In the genomic region with DNA sequence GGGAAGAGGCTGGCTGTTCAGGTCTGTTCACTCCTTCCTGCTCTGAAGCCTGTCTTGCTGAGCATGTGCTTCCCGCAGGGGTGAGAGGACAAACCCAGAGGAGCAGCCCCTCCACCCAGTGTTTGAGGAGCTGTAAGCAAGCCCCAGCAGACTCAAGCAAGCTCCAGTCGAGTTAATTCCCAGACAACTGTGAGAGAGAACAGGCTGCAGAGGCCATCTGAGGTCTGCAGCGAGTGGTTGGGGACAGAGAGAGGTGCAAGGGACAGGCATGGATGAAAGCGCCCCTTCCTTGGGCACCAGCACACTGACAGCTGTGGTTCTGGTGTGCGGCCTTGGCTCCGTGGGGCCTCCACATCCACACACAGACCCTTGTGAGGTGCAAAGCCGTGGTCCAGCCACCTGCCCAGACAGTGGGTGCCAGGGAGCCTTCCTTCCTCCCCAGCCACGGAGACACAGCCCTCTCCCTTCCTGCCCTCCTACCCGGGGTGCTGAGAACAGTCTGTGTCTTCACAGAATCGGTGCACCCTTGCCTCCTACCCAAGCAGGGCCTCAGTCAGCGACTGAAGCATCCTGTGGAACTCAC, we compare ENCODE assay signal across 15 cellular contexts. TPM values are rescaled to one million over a fixed set of nuclear protein-coding genes. Genes with fewer than 3 reads are reported as not detected.
A peak's percentile ranks its signal among the peaks of the same experiment; 100 is the strongest.
DNase-seq lines count a peak whose midpoint lies in the region; ATAC-seq and TF ChIP-seq lines count a peak whose summit lies in the region.
"Had no signal": no experiment of that assay in that cellular context is flagged by ENCODE, and none has a peak within 500 bp of the region (broad histone marks: within the 10 kb centered on the region; RNA-seq: fewer than 3 reads in every experiment).

No MANE protein-coding gene starts in this region.

- peak overlapping the region; percentile 70 for H3K27ac Mint-ChIP-seq in activated CD4-positive, alpha-beta T cell treated with anti-CD3 and anti-CD28 coated beads for 36 hours
- peak overlapping the region; percentile 76 for H3K27ac Mint-ChIP-seq in T-helper 2 cell treated with Interferon-gamma antibody and Interleukin-4, amounts not matched to agents 5 μg/mL and 100 μg/mL, for 36 hours
- no peak overlapping the region for H3K27ac Mint-ChIP-seq in chondrocyte (ENCODE audit: unreplicated experiment)

- no peaks in the 10 kb centered on the region for H3K27me3 Mint-ChIP-seq in activated CD4-positive, alpha-beta T cell treated with anti-CD3 and anti-CD28 coated beads for 36 hours
- no peaks in the 10 kb centered on the region for H3K27me3 Mint-ChIP-seq in T-helper 2 cell treated with Interferon-gamma antibody and Interleukin-4, amounts not matched to agents 5 μg/mL and 100 μg/mL, for 36 hours (ENCODE audit: low read depth)
- peaks cover 36% of the 10 kb centered on the region for H3K27me3 Mint-ChIP-seq in chondrocyte (ENCODE audit: low read depth)

- no peak overlapping the region for H3K4me3 Mint-ChIP-seq in activated CD4-positive, alpha-beta T cell treated with anti-CD3 and anti-CD28 coated beads for 36 hours
- H3K4me3 Mint-ChIP-seq in T-helper 2 cell treated with Interferon-gamma antibody and Interleukin-4, amounts not matched to agents 5 μg/mL and 100 μg/mL, for 36 hours = peak overlapping the region; percentile 34
- no peak overlapping the region for H3K4me3 Mint-ChIP-seq in chondrocyte (ENCODE audit: unreplicated experiment)

- no peaks in the 10 kb centered on the region for H3K9me3 Mint-ChIP-seq in activated CD4-positive, alpha-beta T cell treated with anti-CD3 and anti-CD28 coated beads for 36 hours (ENCODE audit: low read depth)
- no peaks in the 10 kb centered on the region for H3K9me3 Mint-ChIP-seq in T-helper 2 cell treated with Interferon-gamma antibody and Interleukin-4, amounts not matched to agents 5 μg/mL and 100 μg/mL, for 36 hours
- H3K9me3 Mint-ChIP-seq in chondrocyte (ENCODE audit: low read depth) = no peaks in the 10 kb centered on the region
- H3K9me3 Mint-ChIP-seq: CD8-positive, alpha-beta memory T cell had no signal

- CTCF ChIA-PET in activated CD4-positive, alpha-beta T cell treated with anti-CD3 and anti-CD28 coated beads for 36 hours (lab: Charles Lee) = interaction anchor here (0.6 to 6.6 kb wide), 4 partner anchors 11 to 323 kb away, joined by 3 to 62 read pairs (median 3); no protein-coding TSS in a partner anchor

- peak; percentile 42 for DNase-seq in activated CD4-positive, alpha-beta T cell treated with anti-CD3 and anti-CD28 coated beads for 36 hours
- no peak for DNase-seq in activated CD4-positive, alpha-beta T cell treated with anti-CD3 and anti-CD28 coated beads for 4 hours
- DNase-seq in T-helper 2 cell treated with Interferon-gamma antibody and Interleukin-4, amounts not matched to agents 5 μg/mL and 100 μg/mL, for 36 hours (ENCODE audit: low spot score) = no peak
- DNase-seq in chondrocyte (ENCODE audit: low spot score) = peak; percentile 73
- DNase-seq in stimulated activated CD8-positive, alpha-beta memory T cell treated with anti-CD3 and anti-CD28 coated beads, Interleukin-4, amount 100 ng/mL, for 48 hours = peak; percentile 31
- DNase-seq in CD1c-positive myeloid dendritic cell (ENCODE audit: extremely low spot score) = no peak
- DNase-seq: 8988T; CD8-positive, alpha-beta memory T cell; EL; NCI-H1930; NCI-H526; trophoblast cell had no signal

- POLR2A ChIA-PET in activated CD4-positive, alpha-beta T cell treated with anti-CD3 and anti-CD28 coated beads for 36 hours (lab: Charles Lee) = no interaction called here

- peaks cover 28% of the 10 kb centered on the region for H3K4me1 Mint-ChIP-seq in activated CD4-positive, alpha-beta T cell treated with anti-CD3 and anti-CD28 coated beads for 36 hours
- peaks cover 31% of the 10 kb centered on the region for H3K4me1 Mint-ChIP-seq in T-helper 2 cell treated with Interferon-gamma antibody and Interleukin-4, amounts not matched to agents 5 μg/mL and 100 μg/mL, for 36 hours (ENCODE audit: low read depth)
- peaks cover 7% of the 10 kb centered on the region for H3K4me1 Mint-ChIP-seq in chondrocyte (ENCODE audit: low read depth)

- ATAC-seq in activated CD4-positive, alpha-beta T cell treated with anti-CD3 and anti-CD28 coated beads for 36 hours = peak; percentile 66
- ATAC-seq in HG02970 (IDR thresholded peaks at IDR 0.05; ENCODE audit: low FRiP score, unreplicated experiment) = no peak
- no peak for ATAC-seq in HG02610 (IDR thresholded peaks at IDR 0.05; ENCODE audit: unreplicated experiment)
- ATAC-seq: left lobe of liver had no signal

- H3K36me3 Mint-ChIP-seq in activated CD4-positive, alpha-beta T cell treated with anti-CD3 and anti-CD28 coated beads for 36 hours (ENCODE audit: low read depth) = no peaks in the 10 kb centered on the region
- H3K36me3 Mint-ChIP-seq in T-helper 2 cell treated with Interferon-gamma antibody and Interleukin-4, amounts not matched to agents 5 μg/mL and 100 μg/mL, for 36 hours (ENCODE audit: low read depth) = no peaks in the 10 kb centered on the region
- H3K36me3 Mint-ChIP-seq in chondrocyte (ENCODE audit: low read depth) = no peaks in the 10 kb centered on the region
- H3K36me3 Mint-ChIP-seq: CD8-positive, alpha-beta memory T cell had no signal

- intact Hi-C loops in activated CD4-positive, alpha-beta T cell treated with anti-CD3 and anti-CD28 coated beads for 36 hours (cut with DNase I, micrococcal nuclease) = loop anchor here in 1 of 2 experiments (1.0 kb wide), 1 partner anchor 13 kb away; no protein-coding TSS in a partner anchor

- no peak for TF ChIP-seq CTCF in chondrocyte (IDR thresholded peaks at IDR 0.05)

RNA-seq across cellular contexts. Expression of a gene that starts 36.2 kb away (rescaled TPM):
- total RNA-seq in activated CD4-positive, alpha-beta T cell treated with anti-CD3 and anti-CD28 coated beads for 36 hours = 10 to 100 TPM; 35.4 to 43.3 TPM
- total RNA-seq in chondrocyte = not detected in 3 replicates

RNA-seq across cellular contexts. Expression of a gene that starts 59.9 kb away (rescaled TPM):
- 10 to 100 TPM; 90.7 to 97.1 TPM for total RNA-seq in activated CD4-positive, alpha-beta T cell treated with anti-CD3 and anti-CD28 coated beads for 36 hours
- total RNA-seq in chondrocyte = 32.9 to 42.4 TPM (median 33.6 TPM) in 3 replicates

Comparison
In these comparisons a context has a peak if more than half of its experiments do, and no peak if none do; other contexts are left out.
1. DNase-seq: peak in activated CD4-positive, alpha-beta T cell treated with anti-CD3 and anti-CD28 coated beads for 36 hours (single experiment), chondrocyte (single experiment) and stimulated activated CD8-positive, alpha-beta memory T cell treated with anti-CD3 and anti-CD28 coated beads, Interleukin-4, amount 100 ng/mL, for 48 hours (single experiment); none in activated CD4-positive, alpha-beta T cell treated with anti-CD3 and anti-CD28 coated beads for 4 hours (0 of 2), T-helper 2 cell treated with Interferon-gamma antibody and Interleukin-4, amounts not matched to agents 5 μg/mL and 100 μg/mL, for 36 hours (single experiment) and CD1c-positive myeloid dendritic cell (single experiment).
2. RNA of a gene that starts 36.2 kb away (total RNA-seq): 35.4 to 43.3 TPM in activated CD4-positive, alpha-beta T cell treated with anti-CD3 and anti-CD28 coated beads for 36 hours; not detected in chondrocyte; every median in the first group is over 10 times any median in the second.